In the genomic region with DNA sequence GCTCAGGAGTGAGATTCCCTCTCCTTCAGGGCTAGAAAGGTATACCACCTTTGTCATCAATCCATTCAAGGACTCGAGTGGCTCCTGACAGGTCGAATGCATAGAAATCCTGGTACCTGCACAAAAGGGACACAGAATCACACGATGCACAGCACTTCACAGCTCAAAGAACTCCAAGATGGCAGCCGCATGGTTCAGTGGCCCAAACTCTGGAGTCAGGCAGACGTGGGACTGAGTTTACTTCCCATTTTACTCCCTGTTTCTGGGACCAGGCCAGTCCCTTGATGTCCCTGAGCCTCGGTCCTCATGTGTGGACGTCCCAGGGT, we compare ENCODE assay signal across 8 cellular contexts. TPM values are rescaled to one million over a fixed set of nuclear protein-coding genes. Genes with fewer than 3 reads are reported as not detected.
A peak's percentile ranks its signal among the peaks of the same experiment; 100 is the strongest.
DNase-seq lines count a peak whose midpoint lies in the region; ATAC-seq and TF ChIP-seq lines count a peak whose summit lies in the region.

No MANE protein-coding gene starts in this region.

- DNase-seq in activated T-cell treated with anti-CD3 and anti-CD28 coated beads, Interleukin-2, amount 50 U/mL, for 24 hours: no peak
- no peak for DNase-seq in activated T-cell treated with anti-CD3 and anti-CD28 coated beads for 4 hours
- DNase-seq in adrenal gland: no peak
- no peak for DNase-seq in right lobe of liver
- no peak for DNase-seq in tibial nerve (ENCODE audit: low spot score in 2 of 2)
- DNase-seq in activated effector memory CD4-positive, alpha-beta T cell treated with anti-CD3 and anti-CD28 coated beads, Interleukin-2, amount 50 U/mL, for 16 hours: no peak
- DNase-seq in effector CD4-positive, alpha-beta T cell: no peak
- no peak for DNase-seq in activated effector memory CD4-positive, alpha-beta T cell treated with Interleukin-2 at 50 U/mL for 16 hours

- intact Hi-C loops in adrenal gland (cut with DNase I) (loop anchor here (10.0 kb wide), 1 partner anchor 61 kb away; a partner anchor contains a TSS), right lobe of liver (cut with DNase I) (loop anchor here in 1 of 2 donors (10.0 kb wide), 2 partner anchors 61 to 231 kb away; a partner anchor contains a TSS)

- H3K4me1 ChIP-seq in adrenal gland (replicated peaks in 1 of 2) (peaks cover 31 to 55% of the 10 kb centered on the region in 2 donors), right lobe of liver (peaks cover 0 to 12% (median 3%) of the 10 kb centered on the region in 4 donors), tibial nerve (peaks cover 0 to 73% (median 20%) of the 10 kb centered on the region in 4 donors)

- peak overlapping the region; percentile 99 for H3K27ac Mint-ChIP-seq in activated T-cell treated with anti-CD3 and anti-CD28 coated beads, Interleukin-2, amount 50 U/mL, for 24 hours

- WGBS in adrenal gland, 4 donors: 11 to 38% (median 16%) methylated on average over 4 to 7 of the region's 7 CpGs
- WGBS in right lobe of liver (ENCODE audit: insufficient coverage, low coverage, low lambda C conversion rate, missing lambda C conversion rate): 8% methylated on average over 4 of the region's 7 CpGs
- 16 to 20% methylated on average over 5 to 7 of the region's 7 CpGs for WGBS in tibial nerve, 2 donors

- H3K4me3 ChIP-seq in adrenal gland (peak overlapping the region in 3 of 4 donors; percentile 9 to 74 (median 72)), right lobe of liver (peak overlapping the region; percentile 77 to 98 (median 79)), tibial nerve (peak overlapping the region; percentile 64 to 81 (median 77))

- no peaks in the 10 kb centered on the region for H3K9me3 Mint-ChIP-seq in activated T-cell treated with anti-CD3 and anti-CD28 coated beads, Interleukin-2, amount 50 U/mL, for 24 hours

- TF ChIP-seq POLR2A in adrenal gland (IDR thresholded peaks at IDR 0.05) (no peak), right lobe of liver (IDR thresholded peaks at IDR 0.05) (no peak), tibial nerve (IDR thresholded peaks at IDR 0.05) (no peak)

- H3K27ac ChIP-seq in adrenal gland (peak overlapping the region; percentile 8 to 92 (median 90)), right lobe of liver (peak overlapping the region; percentile 59 to 75 (median 73)), tibial nerve (peak overlapping the region; percentile 50 to 92 (median 82))

- no peak for TF ChIP-seq EP300 in tibial nerve (IDR thresholded peaks at IDR 0.05)

- H3K27me3 ChIP-seq in adrenal gland (no peaks in the 10 kb centered on the region), right lobe of liver (no peaks in the 10 kb centered on the region), tibial nerve (no peaks in the 10 kb centered on the region)

- no peaks in the 10 kb centered on the region for H3K27me3 Mint-ChIP-seq in activated T-cell treated with anti-CD3 and anti-CD28 coated beads, Interleukin-2, amount 50 U/mL, for 24 hours

- H3K36me3 ChIP-seq in adrenal gland (replicated peaks in 1 of 2) (peaks cover 0 to 38% of the 10 kb centered on the region in 2 donors), right lobe of liver (peaks cover 0 to 23% (median 5%) of the 10 kb centered on the region in 4 donors), tibial nerve (peaks cover 3 to 41% (median 3%) of the 10 kb centered on the region in 3 donors)

- H3K4me1 Mint-ChIP-seq in activated T-cell treated with anti-CD3 and anti-CD28 coated beads, Interleukin-2, amount 50 U/mL, for 24 hours (ENCODE audit: low read depth): peaks cover 47% of the 10 kb centered on the region

- peak overlapping the region; percentile 99 for H3K4me3 Mint-ChIP-seq in activated T-cell treated with anti-CD3 and anti-CD28 coated beads, Interleukin-2, amount 50 U/mL, for 24 hours

- peaks cover 50% of the 10 kb centered on the region for H3K36me3 Mint-ChIP-seq in activated T-cell treated with anti-CD3 and anti-CD28 coated beads, Interleukin-2, amount 50 U/mL, for 24 hours (ENCODE audit: low read depth)

- no peak for ATAC-seq in right lobe of liver

- no peak for TF ChIP-seq CTCF in adrenal gland (IDR thresholded peaks at IDR 0.05)
- no peak for TF ChIP-seq CTCF in right lobe of liver (IDR thresholded peaks at IDR 0.05)
- no peak for TF ChIP-seq CTCF in tibial nerve (IDR thresholded peaks at IDR 0.05)

- no peaks in the 10 kb centered on the region for H3K9me3 ChIP-seq in adrenal gland (replicated peaks in 1 of 3)
- no peaks in the 10 kb centered on the region for H3K9me3 ChIP-seq in right lobe of liver
- no peaks in the 10 kb centered on the region for H3K9me3 ChIP-seq in tibial nerve

RNA-seq across cellular contexts. Expression of a gene that starts 0.5 kb away (rescaled TPM):
- total RNA-seq in adrenal gland (10 to 100 TPM in 7 of 8 donors, 1 to 10 TPM in 1; 8.3 to 39.6 (median 31.4) TPM), right lobe of liver (10 to 100 TPM in 1 of 6 experiments, 1 to 10 TPM in 5; 6.3 to 11.1 (median 8.1) TPM), tibial nerve (10 to 100 TPM; 19.7 to 40.2 (median 32.3) TPM)
- 10 to 100 TPM; 24.1 to 45.4 (median 38.3) TPM for polyA plus RNA-seq in adrenal gland

RNA-seq across cellular contexts. Expression of a gene that starts 4.5 kb away (rescaled TPM):
- total RNA-seq in adrenal gland: 10 to 100 TPM in 7 of 8 donors, 1 to 10 TPM in 1; 7.5 to 34.1 (median 17.4) TPM
- polyA plus RNA-seq in adrenal gland: 10 to 100 TPM in 1 of 3 donors, 1 to 10 TPM in 2; 8.0 to 19.2 (median 10.0) TPM
- 1 to 10 TPM in 4 of 6 experiments, under 1 TPM in 2; 0.76 to 3.8 (median 1.7) TPM for total RNA-seq in right lobe of liver
- total RNA-seq in tibial nerve: 100 to 1,000 TPM in 1 of 4 donors, 10 to 100 TPM in 3; 27.3 to 157 (median 68.0) TPM

RNA-seq across cellular contexts. Expression of a gene that starts 52.7 kb away (rescaled TPM):
- total RNA-seq in adrenal gland: 10 to 100 TPM in 6 of 8 donors, 1 to 10 TPM in 2; 5.2 to 16.9 (median 10.7) TPM
- polyA plus RNA-seq in adrenal gland: 1 to 10 TPM; 3.8 to 5.2 (median 4.1) TPM
- total RNA-seq in right lobe of liver: 1 to 10 TPM; 4.5 to 8.7 (median 6.8) TPM
- total RNA-seq in tibial nerve: 1 to 10 TPM; 4.1 to 7.2 (median 5.2) TPM
